Comparison of ENCODE assay signal across 1 cellular context in genomic region chr6:26285143-26286134, GRCh38.
TF ChIP-seq lines count a peak whose summit lies in the region.

No MANE protein-coding gene starts in this region.

TF ChIP-seq in GM12878, 131 proteins besides CTCF, POLR2A, EP300 and RAD21 (continued from another document and continues in another):
- TF ChIP-seq ZBTB4 (CRISPR knock-in tag; IDR thresholded peaks at IDR 0.05) = peak; percentile 96
- TF ChIP-seq PKNOX1 (IDR thresholded peaks at IDR 0.05) = peak; percentile 83; the same call in 1 of the 2 replicates
- TF ChIP-seq CHD4 (IDR thresholded peaks at IDR 0.05) = no peak
- no peak for TF ChIP-seq MEF2A (IDR thresholded peaks at IDR 0.05; ENCODE audit: insufficient read depth, low read depth, low read length)
- TF ChIP-seq CBX3 (IDR thresholded peaks at IDR 0.05; ENCODE audit: borderline replicate concordance, low read depth) = no peak
- TF ChIP-seq EZH2 (IDR thresholded peaks at IDR 0.05; ENCODE audit: borderline replicate concordance, control insufficient read depth, low read depth, low read length) = no peak
- TF ChIP-seq ZNF274 (IDR thresholded peaks at IDR 0.05; ENCODE audit: insufficient read depth, insufficient read length) = no peak
- 0 out of 2 replicates have a peak, but pooled peaks have one; percentile 42 for TF ChIP-seq STAT1 (conservative IDR thresholded peaks at IDR 0.05)
- TF ChIP-seq NBN (IDR thresholded peaks at IDR 0.05) = peak; percentile 99
- TF ChIP-seq ELK1 (IDR thresholded peaks at IDR 0.05; ENCODE audit: low read depth, low read length) = peak; percentile 88; the same call in 1 of the 2 replicates
- TF ChIP-seq KLF5 (IDR thresholded peaks at IDR 0.05; ENCODE audit: partially characterized antibody) = peak; percentile 82
- peak; percentile 66 for TF ChIP-seq ZBTB11 (CRISPR knock-in tag; IDR thresholded peaks at IDR 0.05)
- no peak for TF ChIP-seq CEBPZ (IDR thresholded peaks at IDR 0.05; ENCODE audit: low read depth, low read length)
- no peak for TF ChIP-seq STAT3 (IDR thresholded peaks at IDR 0.05; ENCODE audit: low read depth, low read length)
- TF ChIP-seq ZNF592 (IDR thresholded peaks at IDR 0.05) = peak; percentile 88
- no peak for TF ChIP-seq CUX1 (IDR thresholded peaks at IDR 0.05; ENCODE audit: insufficient replicate concordance, low read depth, low read length)
- TF ChIP-seq TBL1XR1 (IDR thresholded peaks at IDR 0.05; ENCODE audit: low read depth, low read length) = no peak
- TF ChIP-seq POU2F2 (IDR thresholded peaks at IDR 0.05; ENCODE audit: borderline replicate concordance, low read depth, low read length) = peak; percentile 99
- TF ChIP-seq ZNF384 (IDR thresholded peaks at IDR 0.05; ENCODE audit: borderline replicate concordance, low read depth, low read length) = no peak; the same call in 1 of the 2 replicates
- peak; percentile 93 for TF ChIP-seq IKZF2 (IDR thresholded peaks at IDR 0.05)
- TF ChIP-seq CBFB (IDR thresholded peaks at IDR 0.05; ENCODE audit: low read depth) = peak; percentile 96
- TF ChIP-seq EED (IDR thresholded peaks at IDR 0.05; ENCODE audit: low read depth) = peak; percentile 69
- TF ChIP-seq CEBPB (IDR thresholded peaks at IDR 0.05; ENCODE audit: borderline replicate concordance in 1 of 2, low read depth in 2 of 2, low read length in 2 of 2) = 0 out of 4 replicates have a peak, but pooled peaks of 1 of the 2 experiments have one; percentile 13
- peak; percentile 57; the same call in 1 of the 2 replicates for TF ChIP-seq BMI1 (IDR thresholded peaks at IDR 0.05; ENCODE audit: borderline replicate concordance)
- peak; percentile 98 for TF ChIP-seq SMAD5 (IDR thresholded peaks at IDR 0.05; ENCODE audit: low read depth)
- TF ChIP-seq ZBTB33 (IDR thresholded peaks at IDR 0.05) = peak; percentile 54; the same call in 1 of the 2 replicates
- peak; percentile 79 for TF ChIP-seq NR2F1 (conservative IDR thresholded peaks at IDR 0.05)
- no peak for TF ChIP-seq SMC3 (IDR thresholded peaks at IDR 0.05; ENCODE audit: borderline replicate concordance, low read length)
- TF ChIP-seq FOS (IDR thresholded peaks at IDR 0.05; ENCODE audit: borderline replicate concordance, extremely low read depth, insufficient read length) = no peak
